In the genomic region with DNA sequence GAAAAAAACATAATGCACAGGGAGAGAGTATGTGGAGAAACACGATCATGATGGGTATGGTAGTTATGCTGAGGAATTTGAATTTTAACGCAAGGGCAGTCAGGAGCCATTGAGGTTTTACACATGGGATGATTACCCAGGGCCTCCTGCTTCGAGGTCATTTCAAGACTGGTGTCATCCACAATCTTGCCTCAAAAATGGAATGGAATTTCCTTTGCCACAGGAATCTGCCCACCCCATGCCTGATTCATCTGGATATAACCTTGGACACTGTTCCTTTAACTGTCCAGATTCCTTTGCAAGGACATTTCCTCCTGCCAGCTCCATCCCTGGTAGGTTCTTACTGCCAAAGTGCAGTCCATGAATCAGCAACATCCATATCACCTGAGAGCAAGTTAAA, we compare ENCODE assay signal across 18 cellular contexts.
DNase-seq lines count a peak whose midpoint lies in the region; ATAC-seq and TF ChIP-seq lines count a peak whose summit lies in the region.
"Had no signal": no experiment of that assay in that cellular context is flagged by ENCODE, and none has a peak within 500 bp of the region (broad histone marks: within the 10 kb centered on the region; RNA-seq: fewer than 3 reads in every experiment).

No MANE protein-coding gene starts in this region.

- H3K4me1 Mint-ChIP-seq in T-helper 17 cell = no peaks in the 10 kb centered on the region
- H3K4me1 Mint-ChIP-seq: stimulated activated memory B cell treated with anti-CD40 and anti-IgM and Interleukin-4, amounts not matched to agents 10 μg/mL and 1 μg/mL and 100 μg/mL, for 72 hours had no signal

- peak overlapping the region; percentile 71 for H2AK5ac ChIP-seq in mesenchymal stem cell (ENCODE audit: low read length, severe bottlenecking)

- no peak overlapping the region for H2BK12ac ChIP-seq in mesenchymal stem cell (ENCODE audit: low read length in 2 of 2)

- H3K14ac ChIP-seq in mesenchymal stem cell (ENCODE audit: low read length in 2 of 2) = no peak overlapping the region

- H3K4me3 Mint-ChIP-seq in T-helper 17 cell = no peak overlapping the region
- H3K4me3 Mint-ChIP-seq: stimulated activated memory B cell treated with anti-CD40 and anti-IgM and Interleukin-4, amounts not matched to agents 10 μg/mL and 1 μg/mL and 100 μg/mL, for 72 hours had no signal

- no peaks in the 10 kb centered on the region for H3K27me3 ChIP-seq in mesenchymal stem cell (ENCODE audit: control insufficient read depth in 1 of 2, insufficient read depth in 1 of 2, low read length in 2 of 2)
- H3K27me3 ChIP-seq: vagina had no signal

- peak overlapping the region; percentile 81 for H3K27ac ChIP-seq in mesenchymal stem cell (ENCODE audit: low read length, poor library complexity, severe bottlenecking)
- H3K27ac ChIP-seq: C4-2B, vagina, WERI-Rb-1 had no signal

- no peak overlapping the region for H2BK120ac ChIP-seq in mesenchymal stem cell (ENCODE audit: low read depth, low read length)

- no peaks in the 10 kb centered on the region for H3K36me3 ChIP-seq in mesenchymal stem cell (ENCODE audit: control insufficient read depth in 1 of 2, insufficient read depth in 2 of 2, low read depth in 1 of 2, low read length in 2 of 2)
- H3K36me3 ChIP-seq: vagina, WERI-Rb-1 had no signal

- H3K36me3 Mint-ChIP-seq in T-helper 17 cell (ENCODE audit: low read depth) = no peaks in the 10 kb centered on the region
- H3K36me3 Mint-ChIP-seq: stimulated activated memory B cell treated with anti-CD40 and anti-IgM and Interleukin-4, amounts not matched to agents 10 μg/mL and 1 μg/mL and 100 μg/mL, for 72 hours had no signal

- peak; percentile 83 for DNase-seq in Caki2 (ENCODE audit: low read depth)
- peak; percentile 94 for DNase-seq in M059J (ENCODE audit: low read depth)
- peak; percentile 14 to 64 for DNase-seq in cardiac fibroblast (ENCODE audit: low read depth in 2 of 2)
- peak; percentile 66 for DNase-seq in mesenchymal stem cell
- DNase-seq in T-helper 17 cell = no peak
- DNase-seq: DND-41; H7; MV-4-11; NCI-H2171; stimulated activated CD4-positive, alpha-beta T cell treated with anti-CD3 and anti-CD28 coated beads, Interleukin-4, amount 100 ng/mL, for 4 hours; WERI-Rb-1 had no signal

- H3K4ac ChIP-seq in mesenchymal stem cell (ENCODE audit: low read depth in 1 of 2, low read length in 2 of 2) = no peak overlapping the region

- no peak for ATAC-seq in GM18873 (IDR thresholded peaks at IDR 0.05; ENCODE audit: low FRiP score, unreplicated experiment)
- ATAC-seq in HG02759 (IDR thresholded peaks at IDR 0.05; ENCODE audit: unreplicated experiment) = no peak
- ATAC-seq in GM21528 (IDR thresholded peaks at IDR 0.05; ENCODE audit: low FRiP score, unreplicated experiment) = no peak
- ATAC-seq in T-helper 17 cell = no peak
- ATAC-seq: activated naive CD4-positive, alpha-beta T cell treated with anti-CD3 and anti-CD28 coated beads, Interleukin-2, amount 50 U/mL, for 72 hours; stimulated activated memory B cell treated with anti-CD40 and anti-IgM and Interleukin-4, amounts not matched to agents 10 μg/mL and 1 μg/mL and 100 μg/mL, for 72 hours had no signal

- WGBS in mesenchymal stem cell = 15% methylated on average over 3 of the region's 3 CpGs

- H2BK5ac ChIP-seq in mesenchymal stem cell (ENCODE audit: low read depth, low read length, poor library complexity, severe bottlenecking) = no peak overlapping the region

- peaks cover 5% of the 10 kb centered on the region for H3K4me1 ChIP-seq in mesenchymal stem cell (ENCODE audit: control insufficient read depth, insufficient read depth, low read depth, low read length)
- H3K4me1 ChIP-seq: vagina had no signal

- H3K9me3 ChIP-seq in mesenchymal stem cell (ENCODE audit: control insufficient read depth, low read length) = no peaks in the 10 kb centered on the region
- no peaks in the 10 kb centered on the region for H3K9me3 ChIP-seq in T-helper 17 cell (ENCODE audit: control insufficient read depth, low read length, poor library complexity, severe bottlenecking)
- H3K9me3 ChIP-seq: vagina had no signal

- H3K27me3 Mint-ChIP-seq in T-helper 17 cell = no peaks in the 10 kb centered on the region
- H3K27me3 Mint-ChIP-seq: stimulated activated memory B cell treated with anti-CD40 and anti-IgM and Interleukin-4, amounts not matched to agents 10 μg/mL and 1 μg/mL and 100 μg/mL, for 72 hours had no signal

- no peaks in the 10 kb centered on the region for H3K79me1 ChIP-seq in mesenchymal stem cell (replicated peaks; ENCODE audit: low read length, poor library complexity, severe bottlenecking)

- H2AFZ ChIP-seq in mesenchymal stem cell (ENCODE audit: low read depth, low read length) = no peak overlapping the region

- H4K8ac ChIP-seq in mesenchymal stem cell (ENCODE audit: low read length) = no peak overlapping the region

- no peak overlapping the region for H3K4me2 ChIP-seq in mesenchymal stem cell (ENCODE audit: low read length, poor library complexity, severe bottlenecking)

- in situ Hi-C loops in Caki2 (cut with HindIII; ENCODE audit: low pct_unique_long_range_greater_than_20kb, low sequenced_read_pairs) = no loop called here

- TF ChIP-seq CTCF in cardiac fibroblast (IDR thresholded peaks at IDR 0.05; ENCODE audit: low read depth, low read length) = no peak

- H3K9ac ChIP-seq in mesenchymal stem cell (ENCODE audit: low read length) = no peak overlapping the region

- H2BK15ac ChIP-seq in mesenchymal stem cell (ENCODE audit: low read depth, poor library complexity, severe bottlenecking) = no peak overlapping the region

- no peak overlapping the region for H4K91ac ChIP-seq in mesenchymal stem cell (ENCODE audit: low read length)

- no peak overlapping the region for H3K27ac Mint-ChIP-seq in T-helper 17 cell
- H3K27ac Mint-ChIP-seq: activated naive CD4-positive, alpha-beta T cell treated with anti-CD3 and anti-CD28 coated beads, Interleukin-2, amount 50 U/mL, for 72 hours; stimulated activated memory B cell treated with anti-CD40 and anti-IgM and Interleukin-4, amounts not matched to agents 10 μg/mL and 1 μg/mL and 100 μg/mL, for 72 hours had no signal

- no peak overlapping the region for H3K23ac ChIP-seq in mesenchymal stem cell (ENCODE audit: low read length in 2 of 2)

- H3K4me3 ChIP-seq in cardiac fibroblast (replicated peaks in 1 of 2; ENCODE audit: low read depth in 2 of 2, low read length in 2 of 2) (no peak overlapping the region), mesenchymal stem cell (ENCODE audit: insufficient read depth in 1 of 2, low read depth in 1 of 2, low read length in 2 of 2) (no peak overlapping the region)
- H3K4me3 ChIP-seq: vagina had no signal

- H3K18ac ChIP-seq in mesenchymal stem cell (ENCODE audit: low read depth in 1 of 2, low read length in 2 of 2) = no peak overlapping the region

Comparison
In these comparisons a context has a peak if more than half of its experiments do, and no peak if none do; other contexts are left out.
1. DNase-seq: peak in Caki2 (single experiment), M059J (single experiment), cardiac fibroblast (2 of 2) and mesenchymal stem cell (single experiment); none in T-helper 17 cell (0 of 3).